28 cellular contexts compared by ENCODE assay signal in the genomic region with DNA sequence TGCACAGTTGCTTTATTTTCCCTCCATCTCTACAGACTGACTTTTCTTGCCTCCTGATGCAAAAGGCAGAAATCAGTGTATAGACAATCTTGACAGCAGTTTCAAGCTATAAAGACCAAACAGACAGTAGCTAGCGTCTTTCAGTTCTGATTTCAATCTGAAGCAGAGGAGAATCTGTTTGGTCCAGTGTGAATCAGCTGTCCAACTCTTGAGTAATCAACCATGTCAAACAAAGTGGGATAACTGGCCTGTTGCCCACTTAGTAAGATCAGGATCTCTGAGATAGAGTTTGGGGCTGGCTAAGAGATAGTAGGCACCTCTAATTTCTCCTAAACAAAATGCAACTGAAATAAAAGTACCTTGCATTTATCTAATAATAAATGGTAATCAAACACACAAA.
"Had no signal": no experiment of that assay in that cellular context is flagged by ENCODE, and none has a peak within 500 bp of the region (broad histone marks: within the 10 kb centered on the region; RNA-seq: fewer than 3 reads in every experiment).

No MANE protein-coding gene starts in this region.

- H3K27me3 ChIP-seq: ascending aorta, breast epithelium, cardiac muscle cell, colonic mucosa, foreskin keratinocyte, gastrocnemius medialis, heart right ventricle had no signal

- H3K27ac ChIP-seq: ascending aorta, breast epithelium, cardiac muscle cell, colonic mucosa, epithelial cell of prostate, foreskin keratinocyte, gastrocnemius medialis, heart right ventricle had no signal

- H3K4me1 ChIP-seq: ascending aorta, breast epithelium, colonic mucosa, foreskin keratinocyte, gastrocnemius medialis, heart right ventricle had no signal

- H3K9me3 ChIP-seq: ascending aorta, colonic mucosa, gastrocnemius medialis had no signal

- DNase-seq: activated CD4-positive, alpha-beta memory T cell treated with anti-CD3 and anti-CD28 coated beads for 36 hours; activated CD4-positive, alpha-beta T cell treated with anti-CD3 and anti-CD28 coated beads for 36 hours; activated CD4-positive, alpha-beta T cell treated with anti-CD3 and anti-CD28 coated beads, Interleukin-2, amount 10 ng/mL, durations not matched to agents 24 days and 14 days; activated CD4-positive, CD25-positive, alpha-beta regulatory T cell; activated CD4-positive, CD25-positive, alpha-beta regulatory T cell treated with anti-CD3 and anti-CD28 coated beads, Interleukin-2, amount 50 U/mL, for 72 hours; activated CD8-positive, alpha-beta memory T cell treated with anti-CD3 and anti-CD28 coated beads, Interleukin-2, amount 10 ng/mL, durations not matched to agents 7 days and 5 days; activated CD8-positive, alpha-beta memory T cell treated with anti-CD3 and anti-CD28 coated beads, Interleukin-2, amount 50 U/mL, for 4 hours; activated CD8-positive, alpha-beta T cell treated with anti-CD3 and anti-CD28 coated beads, Interleukin-2, amount 10 ng/mL, durations not matched to agents 7 days and 5 days; activated effector memory CD4-positive, alpha-beta T cell treated with anti-CD3 and anti-CD28 coated beads, Interleukin-2, amount 50 U/mL, for 16 hours; activated naive CD4-positive, alpha-beta T cell treated with anti-CD3 and anti-CD28 coated beads for 36 hours; activated naive CD8-positive, alpha-beta T cell treated with anti-CD3 and anti-CD28 coated beads, Interleukin-2, amount 10 ng/mL, durations not matched to agents 7 days and 5 days; activated T-cell treated with anti-CD3 and anti-CD28 coated beads, Interleukin-2, amount 50 U/mL, for 1 hour; activated T-cell treated with anti-CD3 and anti-CD28 coated beads, Interleukin-2, amount 50 U/mL, for 48 hours; central memory CD4-positive, alpha-beta T cell; cerebellar nuclear complex; colonic mucosa; effector CD8-positive, alpha-beta T cell; foreskin keratinocyte; gastrocnemius medialis; heart right ventricle; T-helper 1 cell; T-helper 17 cell; T1000 had no signal

- ATAC-seq: activated CD4-positive, alpha-beta T cell treated with anti-CD3 and anti-CD28 coated beads for 36 hours; activated CD8-positive, alpha-beta memory T cell treated with anti-CD3 and anti-CD28 coated beads, Interleukin-2, amount 10 ng/mL, durations not matched to agents 7 days and 5 days; activated CD8-positive, alpha-beta T cell treated with anti-CD3 and anti-CD28 coated beads, Interleukin-2, amount 10 ng/mL, durations not matched to agents 7 days and 5 days; esophagus mucosa; foreskin keratinocyte; gastrocnemius medialis; heart right ventricle; T-helper 17 cell had no signal

- H3K4me3 ChIP-seq: ascending aorta, breast epithelium, cardiac muscle cell, colonic mucosa, gastrocnemius medialis, heart right ventricle had no signal

- H3K36me3 ChIP-seq: ascending aorta, breast epithelium, cardiac muscle cell, colonic mucosa, gastrocnemius medialis, heart right ventricle had no signal
